Comparison of ENCODE assay signal across 8 cellular contexts in genomic region chr17:35089846-35090193, GRCh38. TPM values are rescaled to one million over a fixed set of nuclear protein-coding genes. Genes with fewer than 3 reads are reported as not detected.
A peak's percentile ranks its signal among the peaks of the same experiment; 100 is the strongest.
DNase-seq lines count a peak whose midpoint lies in the region; ATAC-seq, FAIRE-seq and TF ChIP-seq lines count a peak whose summit lies in the region.

No MANE protein-coding gene starts in this region.

- peaks cover 0 to 25% (median 4%) of the 10 kb centered on the region in 4 donors for H3K4me1 ChIP-seq in Peyer's patch
- H3K4me1 ChIP-seq in K562 (replicated peaks in 1 of 2; ENCODE audit: control insufficient read depth in 2 of 2, insufficient read depth in 2 of 2, low read length in 2 of 2) = peaks cover 19 to 22% of the 10 kb centered on the region in 2 experiments
- peaks cover 0 to 8% of the 10 kb centered on the region in 2 donors for H3K4me1 ChIP-seq in kidney (ENCODE audit: control insufficient read depth in 1 of 2, insufficient read depth in 1 of 2, low read depth in 1 of 2, low read length in 2 of 2)

- POLR2A ChIA-PET in K562 (lab: Yijun Ruan, JAX) = interaction anchor here (0.6 to 1.5 kb wide), 6 partner anchors 15 to 140 kb away, joined by 3 to 4 read pairs (median 3); partner anchors contain the start of genes CCT6B, RAD51D and ZNF830

- FAIRE-seq in K562 (lab: Jason Lieb, UNC) (peak; percentile 78), kidney (lab: Jason Lieb, UNC) (no peak)

- peak overlapping the region; percentile 96 to 99 (median 98) for H3K27ac ChIP-seq in Peyer's patch
- H3K27ac ChIP-seq in K562 (ENCODE audit: extremely low read depth, low read depth, low read length) = peak overlapping the region; percentile 78
- peak overlapping the region; percentile 45 to 65 for H3K27ac ChIP-seq in kidney (ENCODE audit: low read depth in 2 of 2, low read length in 2 of 2)

- CTCF ChIA-PET in K562 (lab: Yijun Ruan, JAX; ENCODE audit: low intra/inter-chr PET ratio) = interaction anchor here (0.6 to 1.0 kb wide), 2 partner anchors 30 to 91 kb away, joined by 3 to 5 read pairs; partner anchors contain the start of gene RAD51D

- no peaks in the 10 kb centered on the region for H3K36me3 ChIP-seq in Peyer's patch
- H3K36me3 ChIP-seq in K562 (ENCODE audit: control insufficient read depth, insufficient read depth, low read length) = no peaks in the 10 kb centered on the region
- H3K36me3 ChIP-seq in kidney (ENCODE audit: control insufficient read depth in 1 of 2, insufficient read depth in 2 of 2, low read length in 2 of 2) = no peaks in the 10 kb centered on the region

- peak overlapping the region; percentile 94 for H2AFZ ChIP-seq in K562 (ENCODE audit: low read depth, low read length)

- BruUV-seq in K562 (replicated peaks; lab: Mats Ljungman, UMichigan) = no TSS peak

- no peaks in the 10 kb centered on the region for H3K27me3 ChIP-seq in Peyer's patch
- no peaks in the 10 kb centered on the region for H3K27me3 ChIP-seq in K562 (ENCODE audit: control insufficient read depth in 2 of 2, insufficient read depth in 2 of 2, low read length in 2 of 2)

- TF ChIP-seq POLR2A in Peyer's patch (IDR thresholded peaks at IDR 0.05) = no peak
- TF ChIP-seq POLR2A in K562 (conservative IDR thresholded peaks at IDR 0.05) = no peak

- in situ Hi-C loops in K562 (cut with MboI) = loop anchor here (5.0 kb wide), 1 partner anchor 93 kb away; no protein-coding TSS in a partner anchor

- DNase-seq in DMS53 treated with DMSO at 0.1 percent for 48 hours (lab: John Stamatoyannopoulos, UW; ENCODE audit: unreplicated experiment) = peak; percentile 47
- peak in 2 of 3 donors; percentile 26 to 56 for DNase-seq in Peyer's patch
- peak; percentile 37 to 60 (median 42) for DNase-seq in K562 (ENCODE audit: extremely low read depth in 1 of 4, low spot score in 3 of 4)
- no peak for DNase-seq in kidney
- DNase-seq in stimulated activated CD4-positive, alpha-beta T cell treated with anti-CD3 and anti-CD28 coated beads, Interleukin-4, amount 100 ng/mL, for 4 hours = peak; percentile 36 to 50
- no peak for DNase-seq in NCI-H2029 treated with DMSO at 0.1 percent for 48 hours (lab: John Stamatoyannopoulos, UW)
- DNase-seq in DMS79 (lab: John Stamatoyannopoulos, UW) = no peak

- TF ChIP-seq RAD21 in K562 (CRISPR knock-in tag; conservative IDR thresholded peaks at IDR 0.05 in 1 of 2, IDR thresholded peaks at IDR 0.05 in 1 of 2) = no peak

- H3K79me2 ChIP-seq in K562 (ENCODE audit: control insufficient read depth, insufficient read depth, low read length) = peaks cover 38% of the 10 kb centered on the region

- no peaks in the 10 kb centered on the region for H3K9me1 ChIP-seq in K562 (ENCODE audit: control insufficient read depth, insufficient read depth, low read length)

- TF ChIP-seq EP300 in K562 (IDR thresholded peaks at IDR 0.05; ENCODE audit: low read length) = no peak

- ATAC-seq in HG02588 (IDR thresholded peaks at IDR 0.05; ENCODE audit: unreplicated experiment) (peak; percentile 14), K562 (peak; percentile 38)

- WGBS in K562 (ENCODE audit: insufficient coverage, low coverage, missing lambda C conversion rate) = 74% methylated on average over 10 of the region's 10 CpGs

- H3K4me3 ChIP-seq in Peyer's patch = peak overlapping the region; percentile 90 to 98 (median 94)
- H3K4me3 ChIP-seq in K562 = peak overlapping the region; percentile 17; the same call in 1 of the 2 replicates
- H3K4me3 ChIP-seq in kidney (ENCODE audit: low read length in 2 of 2) = peak overlapping the region; percentile 55 to 67

- intact Hi-C loops in K562 (cut with micrococcal nuclease) (loop anchor here (2.0 to 5.0 kb wide), 3 partner anchors 25 to 108 kb away; partner anchors contain the start of gene LIG3), kidney (cut with DNase I) (loop anchor here (10.0 kb wide), 1 partner anchor 535 kb away; no protein-coding TSS in a partner anchor)

- H3K9me3 ChIP-seq in Peyer's patch = no peaks in the 10 kb centered on the region
- no peaks in the 10 kb centered on the region for H3K9me3 ChIP-seq in K562 (replicated peaks; ENCODE audit: control insufficient read depth, insufficient read depth, low read depth, low read length)
- no peaks in the 10 kb centered on the region for H3K9me3 ChIP-seq in kidney (ENCODE audit: control insufficient read depth in 1 of 2, low read length in 2 of 2)

- peak overlapping the region; percentile 77 for H3K4me2 ChIP-seq in K562 (ENCODE audit: insufficient read depth, low read length)

- TF ChIP-seq CTCF in Peyer's patch (IDR thresholded peaks at IDR 0.05) = no peak
- no peak for TF ChIP-seq CTCF in K562 (IDR thresholded peaks at IDR 0.05 in 2 of 3, conservative IDR thresholded peaks at IDR 0.05 in 1 of 3; ENCODE audit: insufficient read depth in 2 of 3, low read depth in 1 of 3, low read length in 3 of 3)
- no peak for TF ChIP-seq CTCF in kidney (IDR thresholded peaks at IDR 0.05; ENCODE audit: borderline replicate concordance, extremely low read depth, insufficient read depth)

- H3K9ac ChIP-seq in K562 (ENCODE audit: insufficient read depth in 1 of 2, low read depth in 2 of 2, low read length in 2 of 2) (peak overlapping the region; percentile 72 to 90; a peak in 3 of 4 replicates), kidney (ENCODE audit: low read length in 2 of 2) (peak overlapping the region; percentile 26 to 78)

- H4K20me1 ChIP-seq in K562 (replicated peaks; ENCODE audit: control insufficient read depth, insufficient read depth, low read length) = no peaks in the 10 kb centered on the region

RNA-seq across cellular contexts. Expression of gene RFFL, which starts 26.3 kb away (rescaled TPM):
- 10 to 100 TPM; 33.0 to 76.7 (median 43.0) TPM for total RNA-seq in Peyer's patch
- 11.5 and 14.4 TPM in 2 replicates for total RNA-seq in K562 (2011; cell fraction: chromatin; rRNA removed; ENCODE audit: low replicate concordance)
- total RNA-seq in K562 (2011; cell fraction: nucleolus; rRNA removed) = 9.2 and 10.5 TPM in 2 replicates
- total RNA-seq in K562 (2011; cell fraction: nucleoplasm; rRNA removed) = 11.7 and 23.2 TPM in 2 replicates
- 12.7 and 16.4 TPM in 2 replicates for total RNA-seq in K562 (2014; rRNA removed)
- 12.5 and 12.8 TPM in 2 replicates for total RNA-seq in K562 (2014; rRNA removed; fragmentation: Illumina TruSeq; extraction: Trizol)
- 12.4 and 12.5 TPM in 2 replicates for total RNA-seq in K562 (2015; rRNA removed; fragmentation: Illumina TruSeq; extraction: Trizol)
- 18.1 and 19.3 TPM in 2 replicates for total RNA-seq in K562 (2021)
- polyA plus RNA-seq in K562 (2011; rRNA removed) = 11.9 and 15.9 TPM in 2 replicates
- 12.4 and 14.9 TPM in 2 replicates for polyA plus RNA-seq in K562 (2011; cell fraction: cytosol; rRNA removed)
- 4.3 and 7.3 TPM in 2 replicates for polyA plus RNA-seq in K562 (2011; cell fraction: nucleus; rRNA removed)
- 11.4 and 12.5 TPM in 2 replicates for polyA plus RNA-seq in K562 (2012)
- 13.7 and 13.9 TPM in 2 replicates for polyA plus RNA-seq in K562 (2014; fragmentation: Illumina TruSeq; extraction: Trizol)
- 1 to 10 TPM; 3.4 to 3.7 TPM for polyA plus RNA-seq in K562 (2014; fragmentation: Nextera tagmentation; extraction: Ambion mirVana)
- 9.2 and 9.6 TPM in 2 replicates for polyA plus RNA-seq in K562 (2014; rRNA removed)
- 21.2 and 39.4 TPM in 2 replicates for polyA minus RNA-seq in K562 (2011; rRNA and poly(A)+ RNA removed)
- polyA minus RNA-seq in K562 (2011; cell fraction: cytosol; rRNA and poly(A)+ RNA removed) = 16.7 and 19.7 TPM in 2 replicates
- 3.3 and 3.5 TPM in 2 replicates for polyA minus RNA-seq in K562 (2011; cell fraction: nucleus; rRNA and poly(A)+ RNA removed)
- 29.0 TPM for total RNA-seq in kidney
- 15.7 TPM for polyA plus RNA-seq in kidney (ENCODE audit: insufficient read depth, low read depth, low replicate concordance)

RNA-seq across cellular contexts. Expression of gene RAD51D, which starts 29.8 kb away (rescaled TPM):
- 10 to 100 TPM in 3 of 4 donors, 1 to 10 TPM in 1; 6.3 to 18.2 (median 14.7) TPM for total RNA-seq in Peyer's patch
- total RNA-seq in K562 (2011; cell fraction: chromatin; rRNA removed; ENCODE audit: low replicate concordance) = 28.2 and 36.5 TPM in 2 replicates
- total RNA-seq in K562 (2011; cell fraction: nucleolus; rRNA removed) = 27.3 and 37.6 TPM in 2 replicates
- 31.2 and 38.6 TPM in 2 replicates for total RNA-seq in K562 (2011; cell fraction: nucleoplasm; rRNA removed)
- total RNA-seq in K562 (2014; rRNA removed) = 6.3 and 7.6 TPM in 2 replicates
- 7.4 and 8.7 TPM in 2 replicates for total RNA-seq in K562 (2014; rRNA removed; fragmentation: Illumina TruSeq; extraction: Trizol)
- total RNA-seq in K562 (2015; rRNA removed; fragmentation: Illumina TruSeq; extraction: Trizol) = 8.7 and 10.3 TPM in 2 replicates
- total RNA-seq in K562 (2021) = 16.9 and 19.0 TPM in 2 replicates
- 10.1 and 15.2 TPM in 2 replicates for polyA plus RNA-seq in K562 (2011; rRNA removed)
- polyA plus RNA-seq in K562 (2011; cell fraction: cytosol; rRNA removed) = 8.7 and 14.5 TPM in 2 replicates
- 12.8 and 20.8 TPM in 2 replicates for polyA plus RNA-seq in K562 (2011; cell fraction: nucleus; rRNA removed)
- polyA plus RNA-seq in K562 (2012) = 12.3 and 16.7 TPM in 2 replicates
- polyA plus RNA-seq in K562 (2014; fragmentation: Illumina TruSeq; extraction: Trizol) = 8.4 and 11.1 TPM in 2 replicates
- 1 to 10 TPM; 2.2 to 2.5 TPM for polyA plus RNA-seq in K562 (2014; fragmentation: Nextera tagmentation; extraction: Ambion mirVana)
- 10.1 and 15.2 TPM in 2 replicates for polyA plus RNA-seq in K562 (2014; rRNA removed)
- polyA minus RNA-seq in K562 (2011; rRNA and poly(A)+ RNA removed) = 6.3 and 11.0 TPM in 2 replicates
- polyA minus RNA-seq in K562 (2011; cell fraction: cytosol; rRNA and poly(A)+ RNA removed) = 3.4 and 5.9 TPM in 2 replicates
- polyA minus RNA-seq in K562 (2011; cell fraction: nucleus; rRNA and poly(A)+ RNA removed) = 10.9 and 17.9 TPM in 2 replicates
- total RNA-seq in kidney = 13.8 TPM
- polyA plus RNA-seq in kidney (ENCODE audit: insufficient read depth, low read depth, low replicate concordance) = 7.8 TPM

RNA-seq across cellular contexts. Expression of gene FNDC8, which starts 31.6 kb away (rescaled TPM):
- total RNA-seq in Peyer's patch (not detected), K562 (2014; rRNA removed) (not detected in 2 replicates), K562 (2014; rRNA removed; fragmentation: Illumina TruSeq; extraction: Trizol) (not detected in 2 replicates), K562 (2015; rRNA removed; fragmentation: Illumina TruSeq; extraction: Trizol) (not detected in 2 replicates), K562 (2021) (not detected in 2 replicates), kidney (not detected)
- not detected in 2 replicates for total RNA-seq in K562 (2011; cell fraction: chromatin; rRNA removed; ENCODE audit: low replicate concordance)
- total RNA-seq in K562 (2011; cell fraction: nucleolus; rRNA removed) = not detected in 2 replicates
- total RNA-seq in K562 (2011; cell fraction: nucleoplasm; rRNA removed) = not detected in 2 replicates
- polyA plus RNA-seq in K562 (2011; rRNA removed) (not detected in 2 replicates), K562 (2014; fragmentation: Illumina TruSeq; extraction: Trizol) (not detected in 2 replicates), K562 (2014; fragmentation: Nextera tagmentation; extraction: Ambion mirVana) (under 1 TPM in 1 of 2 experiments, not detected in 1; 0.04 TPM), K562 (2014; rRNA removed) (not detected in 2 replicates), kidney (ENCODE audit: insufficient read depth, low read depth, low replicate concordance) (not detected)
- polyA plus RNA-seq in K562 (2011; cell fraction: cytosol; rRNA removed) = 0.04 TPM in 1 of 2 replicates, not detected in the other
- polyA plus RNA-seq in K562 (2011; cell fraction: nucleus; rRNA removed) = not detected in 2 replicates
- polyA plus RNA-seq in K562 (2012) = 0.12 TPM in 1 of 2 replicates, not detected in the other
- not detected in 2 replicates for polyA minus RNA-seq in K562 (2011; rRNA and poly(A)+ RNA removed)
- not detected in 2 replicates for polyA minus RNA-seq in K562 (2011; cell fraction: cytosol; rRNA and poly(A)+ RNA removed)
- not detected in 2 replicates for polyA minus RNA-seq in K562 (2011; cell fraction: nucleus; rRNA and poly(A)+ RNA removed)

RNA-seq across cellular contexts. Expression of gene NLE1, which starts 52.3 kb away (rescaled TPM):
- 10 to 100 TPM in 1 of 4 donors, 1 to 10 TPM in 3; 5.1 to 11.7 (median 8.3) TPM for total RNA-seq in Peyer's patch
- total RNA-seq in K562 (2011; cell fraction: chromatin; rRNA removed; ENCODE audit: low replicate concordance) = 19.4 and 63.1 TPM in 2 replicates
- 45.3 and 54.7 TPM in 2 replicates for total RNA-seq in K562 (2011; cell fraction: nucleolus; rRNA removed)
- 33.1 and 41.2 TPM in 2 replicates for total RNA-seq in K562 (2011; cell fraction: nucleoplasm; rRNA removed)
- 44.9 and 53.4 TPM in 2 replicates for total RNA-seq in K562 (2014; rRNA removed)
- total RNA-seq in K562 (2014; rRNA removed; fragmentation: Illumina TruSeq; extraction: Trizol) = 18.0 and 24.6 TPM in 2 replicates
- 28.2 and 30.0 TPM in 2 replicates for total RNA-seq in K562 (2015; rRNA removed; fragmentation: Illumina TruSeq; extraction: Trizol)
- total RNA-seq in K562 (2021) = 63.2 and 69.0 TPM in 2 replicates
- polyA plus RNA-seq in K562 (2011; rRNA removed) = 21.2 and 26.5 TPM in 2 replicates
- polyA plus RNA-seq in K562 (2011; cell fraction: cytosol; rRNA removed) = 27.7 and 65.1 TPM in 2 replicates
- polyA plus RNA-seq in K562 (2011; cell fraction: nucleus; rRNA removed) = 29.2 and 62.5 TPM in 2 replicates
- 28.9 and 31.2 TPM in 2 replicates for polyA plus RNA-seq in K562 (2012)
- polyA plus RNA-seq in K562 (2014; fragmentation: Illumina TruSeq; extraction: Trizol) = 29.4 and 45.9 TPM in 2 replicates
- polyA plus RNA-seq in K562 (2014; fragmentation: Nextera tagmentation; extraction: Ambion mirVana) = 1 to 10 TPM; 3.8 to 7.0 TPM
- 36.0 and 41.0 TPM in 2 replicates for polyA plus RNA-seq in K562 (2014; rRNA removed)
- 13.6 and 28.5 TPM in 2 replicates for polyA minus RNA-seq in K562 (2011; rRNA and poly(A)+ RNA removed)
- polyA minus RNA-seq in K562 (2011; cell fraction: cytosol; rRNA and poly(A)+ RNA removed) = 19.2 and 23.5 TPM in 2 replicates
- 25.4 and 35.7 TPM in 2 replicates for polyA minus RNA-seq in K562 (2011; cell fraction: nucleus; rRNA and poly(A)+ RNA removed)
- total RNA-seq in kidney = 11.0 TPM
- 9.6 TPM for polyA plus RNA-seq in kidney (ENCODE audit: insufficient read depth, low read depth, low replicate concordance)

RNA-seq across cellular contexts. Expression of gene UNC45B, which starts 57.8 kb away (rescaled TPM):
- total RNA-seq in Peyer's patch (not detected), K562 (2014; rRNA removed) (not detected in 2 replicates), K562 (2014; rRNA removed; fragmentation: Illumina TruSeq; extraction: Trizol) (not detected in 2 replicates), K562 (2015; rRNA removed; fragmentation: Illumina TruSeq; extraction: Trizol) (not detected in 2 replicates), K562 (2021) (not detected in 2 replicates), kidney (0.38 TPM)
- total RNA-seq in K562 (2011; cell fraction: chromatin; rRNA removed; ENCODE audit: low replicate concordance) = not detected in 2 replicates
- total RNA-seq in K562 (2011; cell fraction: nucleolus; rRNA removed) = not detected in 2 replicates
- total RNA-seq in K562 (2011; cell fraction: nucleoplasm; rRNA removed) = not detected in 2 replicates
- polyA plus RNA-seq in K562 (2011; rRNA removed) (not detected in 2 replicates), K562 (2014; fragmentation: Illumina TruSeq; extraction: Trizol) (not detected in 2 replicates), K562 (2014; fragmentation: Nextera tagmentation; extraction: Ambion mirVana) (not detected), K562 (2014; rRNA removed) (not detected in 2 replicates), kidney (ENCODE audit: insufficient read depth, low read depth, low replicate concordance) (0.54 TPM)
- polyA plus RNA-seq in K562 (2011; cell fraction: cytosol; rRNA removed) = 0.01 TPM in 1 of 2 replicates, not detected in the other
- not detected in 2 replicates for polyA plus RNA-seq in K562 (2011; cell fraction: nucleus; rRNA removed)
- not detected in 2 replicates for polyA plus RNA-seq in K562 (2012)
- not detected in 2 replicates for polyA minus RNA-seq in K562 (2011; rRNA and poly(A)+ RNA removed)
- polyA minus RNA-seq in K562 (2011; cell fraction: cytosol; rRNA and poly(A)+ RNA removed) = not detected in 2 replicates
- not detected in 2 replicates for polyA minus RNA-seq in K562 (2011; cell fraction: nucleus; rRNA and poly(A)+ RNA removed)

Comparison
In these comparisons a context has a peak if more than half of its experiments do, and no peak if none do; other contexts are left out.
1. DNase-seq: peak in DMS53 treated with DMSO at 0.1 percent for 48 hours (single experiment), Peyer's patch (2 of 3), K562 (4 of 4) and stimulated activated CD4-positive, alpha-beta T cell treated with anti-CD3 and anti-CD28 coated beads, Interleukin-4, amount 100 ng/mL, for 4 hours (2 of 2); none in kidney (single experiment), NCI-H2029 treated with DMSO at 0.1 percent for 48 hours (single experiment) and DMS79 (single experiment).
2. H3K4me3 ChIP-seq: peak in every context shown above with its lines; median percentile 94 in Peyer's patch; 61 in kidney; 17 in K562.
3. Peak in every context shown above with its lines, with median percentiles within 50 percentile points of each other: H3K27ac ChIP-seq.